Comparison of ENCODE assay signal across 1 cellular context in genomic region chr4:183544109-183544508, GRCh38.
A peak's percentile ranks its signal among the peaks of the same experiment; 100 is the strongest.
TF ChIP-seq lines count a peak whose summit lies in the region.

No MANE protein-coding gene starts in this region.

TF ChIP-seq in K562, 482 proteins besides CTCF, POLR2A, EP300 and RAD21:
- TF ChIP-seq YY1 (IDR thresholded peaks at IDR 0.05; ENCODE audit: borderline replicate concordance in 1 of 3, control insufficient read depth in 1 of 3, extremely low read depth in 1 of 3, insufficient read depth in 3 of 3, insufficient read length in 1 of 3, insufficient replicate concordance in 2 of 3, low read depth in 1 of 3, low read length in 2 of 3) (peak; percentile 47 to 91 (median 57)), RBM34 (IDR thresholded peaks at IDR 0.05; ENCODE audit: borderline replicate concordance, insufficient read depth, low read length) (no peak), SRSF3 (IDR thresholded peaks at IDR 0.05; ENCODE audit: insufficient read depth, low read length) (no peak), RFX7 (CRISPR knock-in tag; IDR thresholded peaks at IDR 0.05) (no peak), SREBF1 (IDR thresholded peaks at IDR 0.05; ENCODE audit: borderline replicate concordance, low read depth, low read length) (no peak), KAT2B (IDR thresholded peaks at IDR 0.05; ENCODE audit: low read depth, low read length) (no peak), NBN (IDR thresholded peaks at IDR 0.05; ENCODE audit: low read depth) (no peak), TRIM24 (IDR thresholded peaks at IDR 0.05) (peak in 1 of 2 experiments; percentile 34; a peak in 1 of 4 replicates), MYNN (IDR thresholded peaks at IDR 0.05) (no peak), MYNN (CRISPR knock-in tag; IDR thresholded peaks at IDR 0.05) (no peak), SRSF9 (IDR thresholded peaks at IDR 0.05; ENCODE audit: borderline replicate concordance, low read depth, low read length) (no peak), CBX3 (IDR thresholded peaks at IDR 0.05; ENCODE audit: borderline replicate concordance in 1 of 2, low read length in 2 of 2) (peak in 1 of 2 experiments; percentile 48; a peak in 1 of 3 replicates), MTA2 (IDR thresholded peaks at IDR 0.05; ENCODE audit: low read depth) (no peak)
- TF ChIP-seq, protein P1, sequence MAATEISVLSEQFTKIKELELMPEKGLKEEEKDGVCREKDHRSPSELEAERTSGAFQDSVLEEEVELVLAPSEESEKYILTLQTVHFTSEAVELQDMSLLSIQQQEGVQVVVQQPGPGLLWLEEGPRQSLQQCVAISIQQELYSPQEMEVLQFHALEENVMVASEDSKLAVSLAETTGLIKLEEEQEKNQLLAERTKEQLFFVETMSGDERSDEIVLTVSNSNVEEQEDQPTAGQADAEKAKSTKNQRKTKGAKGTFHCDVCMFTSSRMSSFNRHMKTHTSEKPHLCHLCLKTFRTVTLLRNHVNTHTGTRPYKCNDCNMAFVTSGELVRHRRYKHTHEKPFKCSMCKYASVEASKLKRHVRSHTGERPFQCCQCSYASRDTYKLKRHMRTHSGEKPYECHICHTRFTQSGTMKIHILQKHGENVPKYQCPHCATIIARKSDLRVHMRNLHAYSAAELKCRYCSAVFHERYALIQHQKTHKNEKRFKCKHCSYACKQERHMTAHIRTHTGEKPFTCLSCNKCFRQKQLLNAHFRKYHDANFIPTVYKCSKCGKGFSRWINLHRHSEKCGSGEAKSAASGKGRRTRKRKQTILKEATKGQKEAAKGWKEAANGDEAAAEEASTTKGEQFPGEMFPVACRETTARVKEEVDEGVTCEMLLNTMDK (IDR thresholded peaks at IDR 0.05; ENCODE audit: borderline replicate concordance, insufficient read depth, low read depth, low read length, poor library complexity, severe bottlenecking), result no peak
- TF ChIP-seq, protein P2, sequence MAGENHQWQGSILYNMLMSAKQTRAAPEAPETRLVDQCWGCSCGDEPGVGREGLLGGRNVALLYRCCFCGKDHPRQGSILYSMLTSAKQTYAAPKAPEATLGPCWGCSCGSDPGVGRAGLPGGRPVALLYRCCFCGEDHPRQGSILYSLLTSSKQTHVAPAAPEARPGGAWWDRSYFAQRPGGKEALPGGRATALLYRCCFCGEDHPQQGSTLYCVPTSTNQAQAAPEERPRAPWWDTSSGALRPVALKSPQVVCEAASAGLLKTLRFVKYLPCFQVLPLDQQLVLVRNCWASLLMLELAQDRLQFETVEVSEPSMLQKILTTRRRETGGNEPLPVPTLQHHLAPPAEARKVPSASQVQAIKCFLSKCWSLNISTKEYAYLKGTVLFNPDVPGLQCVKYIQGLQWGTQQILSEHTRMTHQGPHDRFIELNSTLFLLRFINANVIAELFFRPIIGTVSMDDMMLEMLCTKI (IDR thresholded peaks at IDR 0.05; ENCODE audit: partially characterized antibody), result no peak
